8 cellular contexts compared by ENCODE assay signal in genomic region chr10:68406111-68406814, GRCh38. TPM values are rescaled to one million over a fixed set of nuclear protein-coding genes. Genes with fewer than 3 reads are reported as not detected.
DNase-seq lines count a peak whose midpoint lies in the region; ATAC-seq lines count a peak whose summit lies in the region.

No MANE protein-coding gene starts in this region.

- H3K27me3 ChIP-seq in Karpas-422 (ENCODE audit: low read length), result no peaks in the 10 kb centered on the region

- H3K4me3 Mint-ChIP-seq in T-cell, result peak overlapping the region; percentile 86 to 90 (median 87)

- peaks cover 22% of the 10 kb centered on the region for H3K4me1 ChIP-seq in Karpas-422 (ENCODE audit: low read length)

- no peaks in the 10 kb centered on the region for H3K27me3 Mint-ChIP-seq in T-cell

- H3K36me3 Mint-ChIP-seq in T-cell, result peaks cover 3% of the 10 kb centered on the region

- H4K20me1 ChIP-seq in Karpas-422 (ENCODE audit: insufficient read depth, low read depth, low read length), result no peaks in the 10 kb centered on the region

- peak in 3 of 4 experiments; percentile 7 to 16 (median 13) for ATAC-seq in T-cell (replicated peaks in 1 of 4)

- peaks cover 21 to 25% (median 23%) of the 10 kb centered on the region in 3 donors for H3K4me1 Mint-ChIP-seq in T-cell

- no peaks in the 10 kb centered on the region for H3K9me3 Mint-ChIP-seq in T-cell

- H3K27ac ChIP-seq in Karpas-422 (ENCODE audit: low read length), result peak overlapping the region; percentile 57
- peak overlapping the region; percentile 91 for H3K27ac ChIP-seq in caudate nucleus (ENCODE audit: low read depth, low read length)
- peak overlapping the region; percentile 61 to 97 (median 94) for H3K27ac ChIP-seq in skin epidermis

- peaks cover 57% of the 10 kb centered on the region for H3K79me2 ChIP-seq in Karpas-422 (ENCODE audit: low read length)

- peak overlapping the region; percentile 95 for H3K9ac ChIP-seq in Karpas-422 (ENCODE audit: low read length)

- H3K4me3 ChIP-seq in Karpas-422 (ENCODE audit: low read length) (peak overlapping the region; percentile 81), skin epidermis (peak overlapping the region; percentile 71 to 100 (median 98))

- POLR2A ChIA-PET in T-cell (lab: Charles Lee), result interaction anchor here (0.6 kb wide), 3 partner anchors 74 to 550 kb away, joined by 3 to 18 read pairs (median 5); partner anchors contain the start of genes DDX21 (in 1 of the 2) and HNRNPH3 (in 1 of the 2)

- peaks cover 2% of the 10 kb centered on the region; the same call in 1 of the 2 replicates for H3K36me3 ChIP-seq in Karpas-422 (ENCODE audit: insufficient read depth, low read length)

- CTCF ChIA-PET in T-cell (lab: Charles Lee), result interaction anchor here (0.6 to 0.7 kb wide), 5 partner anchors 8 to 521 kb away, joined by 3 to 4 read pairs (median 3); no protein-coding TSS in a partner anchor

- no peaks in the 10 kb centered on the region for H3K9me3 ChIP-seq in Karpas-422 (ENCODE audit: low read length)

- no peaks in the 10 kb centered on the region for H3K9me2 ChIP-seq in Karpas-422 (replicated peaks; ENCODE audit: insufficient read depth, low read length)

- peak overlapping the region; percentile 61 to 82 for H3K27ac Mint-ChIP-seq in T-cell

- peak overlapping the region; percentile 92; the same call in 1 of the 2 replicates for H2AFZ ChIP-seq in Karpas-422 (ENCODE audit: low read length)

- H3K4me2 ChIP-seq in Karpas-422 (ENCODE audit: low read depth, low read length, poor library complexity, severe bottlenecking), result peak overlapping the region; percentile 64

- DNase-seq in NCI-H1417 (lab: John Stamatoyannopoulos, UW), result peak; percentile 13 to 84 (median 79)
- no peak for DNase-seq in NCI-H1417 treated with DMSO at 0.1 percent for 48 hours (lab: John Stamatoyannopoulos, UW)
- DNase-seq in GOT3 (lab: John Stamatoyannopoulos, UW), result peak; percentile 23
- peak; percentile 88 for DNase-seq in Karpas-422
- DNase-seq in T-cell, result peak in 14 of 34 experiments; percentile 1 to 23 (median 6)
- DNase-seq in caudate nucleus (lab: John Stamatoyannopoulos, UW), result peak in 41 of 61 donors; percentile 7 to 74 (median 48)
- peak; percentile 60 for DNase-seq in inferior parietal cortex (ENCODE audit: extremely low spot score)

RNA-seq across cellular contexts. Expression of gene RUFY2, which starts 0.8 kb away (rescaled TPM):
- total RNA-seq in Karpas-422 (2014; rRNA removed; shearing (Covaris generic); ENCODE audit: low replicate concordance), result 10.0 and 30.6 TPM in 2 replicates
- total RNA-seq in T-cell, result 10 to 100 TPM; 15.2 to 25.7 (median 20.3) TPM
